Comparison of ENCODE assay signal across 23 cellular contexts in the genomic region with DNA sequence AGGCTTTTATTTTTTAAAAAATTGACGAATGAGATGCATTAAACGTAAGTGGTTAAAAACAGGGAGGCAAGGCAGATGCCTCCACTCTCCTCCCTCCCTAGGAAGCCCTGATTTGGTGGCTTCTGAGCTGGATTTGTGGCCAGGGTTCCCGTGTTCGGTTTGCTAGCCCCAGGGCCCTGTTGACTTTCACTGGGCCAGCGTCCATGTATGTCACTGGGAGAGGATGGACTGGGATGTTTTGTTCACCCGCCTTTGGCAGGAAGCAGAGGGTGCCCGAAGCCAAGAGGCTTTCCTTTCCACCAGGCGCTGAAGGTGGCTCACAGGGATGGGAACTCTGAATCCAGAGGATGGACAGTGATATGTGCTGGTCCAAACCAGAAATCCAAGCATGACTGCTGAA.
DNase-seq lines count a peak whose midpoint lies in the region; ATAC-seq and TF ChIP-seq lines count a peak whose summit lies in the region.
"Had no signal": no experiment of that assay in that cellular context is flagged by ENCODE, and none has a peak within 500 bp of the region (broad histone marks: within the 10 kb centered on the region; RNA-seq: fewer than 3 reads in every experiment).

No MANE protein-coding gene starts in this region.

- H3K27me3 ChIP-seq in GM23338 (ENCODE audit: insufficient read depth), result no peaks in the 10 kb centered on the region
- peaks cover under 1% of the 10 kb centered on the region; the same call in 1 of the 2 replicates for H3K27me3 ChIP-seq in MG63
- H3K27me3 ChIP-seq in esophagus muscularis mucosa, result no peaks in the 10 kb centered on the region
- H3K27me3 ChIP-seq: BLaER1 had no signal

- H3K36me3 ChIP-seq in GM23338 (ENCODE audit: insufficient read depth), result no peaks in the 10 kb centered on the region
- no peaks in the 10 kb centered on the region for H3K36me3 ChIP-seq in MG63
- no peaks in the 10 kb centered on the region for H3K36me3 ChIP-seq in esophagus muscularis mucosa
- H3K36me3 ChIP-seq: BE2C, BLaER1 had no signal

- no peak for TF ChIP-seq POLR2A in esophagus muscularis mucosa (IDR thresholded peaks at IDR 0.05; ENCODE audit: low read depth)

- TF ChIP-seq CTCF in GM23338 (conservative IDR thresholded peaks at IDR 0.05; ENCODE audit: low read depth in 2 of 2) (no peak), esophagus muscularis mucosa (IDR thresholded peaks at IDR 0.05) (no peak), GM13977 (IDR thresholded peaks at IDR 0.05; ENCODE audit: extremely low read depth, insufficient read depth, missing control alignments) (no peak)

- no peaks in the 10 kb centered on the region for H3F3A ChIP-seq in GM23338 (replicated peaks; ENCODE audit: low read depth)

- no peak overlapping the region for H3K4me3 ChIP-seq in GM23338
- H3K4me3 ChIP-seq in MG63, result no peak overlapping the region
- H3K4me3 ChIP-seq in esophagus muscularis mucosa, result no peak overlapping the region
- H3K4me3 ChIP-seq: BLaER1, GM12878 had no signal

- H3K36me3 Mint-ChIP-seq in GM23338 (ENCODE audit: low read depth), result peaks cover 3% of the 10 kb centered on the region; the same call in 1 of the 3 replicates
- H3K36me3 Mint-ChIP-seq: CD14-positive monocyte; CD4-positive, alpha-beta memory T cell; CD4-positive, CD25-positive, alpha-beta regulatory T cell had no signal

- peak overlapping the region; percentile 53; the same call in 1 of the 2 replicates for H2AFZ ChIP-seq in GM23338

- intact Hi-C loops in esophagus muscularis mucosa (cut with DNase I), result no loop called here

- H3K4me2 ChIP-seq in GM23338, result no peak overlapping the region
- H3K4me2 ChIP-seq: BLaER1 had no signal

- peaks cover 15% of the 10 kb centered on the region for H3K9me3 Mint-ChIP-seq in GM23338

- H4K20me1 ChIP-seq in GM23338 (replicated peaks; ENCODE audit: insufficient read depth), result no peaks in the 10 kb centered on the region
- H4K20me1 ChIP-seq: BLaER1 had no signal

- H3K27me3 Mint-ChIP-seq in GM23338 (ENCODE audit: insufficient read depth, low read depth, poor library complexity), result peaks cover 3% of the 10 kb centered on the region

- 84% methylated on average over 5 of the region's 8 CpGs for WGBS in esophagus muscularis mucosa

- H3K4me1 ChIP-seq in GM23338 (ENCODE audit: insufficient read depth) (no peaks in the 10 kb centered on the region), esophagus muscularis mucosa (peaks cover 6 to 7% (median 7%) of the 10 kb centered on the region in 4 donors)
- H3K4me1 ChIP-seq: BE2C, BLaER1 had no signal

- TF ChIP-seq EP300 in esophagus muscularis mucosa (IDR thresholded peaks at IDR 0.05), result no peak

- DNase-seq in GM23338 (ENCODE audit: low spot score), result no peak
- DNase-seq in MG63, result peak; percentile 10
- DNase-seq in esophagus muscularis mucosa (ENCODE audit: extremely low spot score), result peak; percentile 87
- no peak for DNase-seq in GM13977 (ENCODE audit: low spot score)
- DNase-seq in activated CD4-positive, CD25-positive, alpha-beta regulatory T cell (lab: John Stamatoyannopoulos, UW), result no peak
- DNase-seq: 8988T; ACHN; BE2C; CD4-positive, alpha-beta memory T cell; CD4-positive, CD25-positive, alpha-beta regulatory T cell; CD8-positive, alpha-beta memory T cell; COR-L47; DMS 273 treated with DMSO at 0.1 percent for 48 hours; DMS153; DMS53; DMS79; DND-41; EL; GDM1 had no signal

- H3K9me2 ChIP-seq in GM23338 (ENCODE audit: insufficient read depth), result no peaks in the 10 kb centered on the region; the same call in 1 of the 2 replicates

- H3K9me3 ChIP-seq in MG63, result peaks cover 5% of the 10 kb centered on the region
- H3K9me3 ChIP-seq in esophagus muscularis mucosa, result peaks cover 0 to 14% (median 9%) of the 10 kb centered on the region in 4 donors
- H3K9me3 ChIP-seq: BE2C had no signal

- ATAC-seq in GM23338 (no peak), GM21447 (IDR thresholded peaks at IDR 0.05; ENCODE audit: unreplicated experiment) (no peak)
- ATAC-seq: GM12878 had no signal

- no peaks in the 10 kb centered on the region for H3K4me1 Mint-ChIP-seq in GM23338
- H3K4me1 Mint-ChIP-seq: CD14-positive monocyte; CD4-positive, alpha-beta memory T cell; CD4-positive, CD25-positive, alpha-beta regulatory T cell; CD8-positive, alpha-beta memory T cell had no signal

- no peak overlapping the region for H3K27ac Mint-ChIP-seq in GM23338
- H3K27ac Mint-ChIP-seq: CD14-positive monocyte; CD4-positive, alpha-beta memory T cell; CD8-positive, alpha-beta memory T cell had no signal

- no peak overlapping the region for H3K27ac ChIP-seq in GM23338 (ENCODE audit: low read depth)
- H3K27ac ChIP-seq in esophagus muscularis mucosa (replicated peaks in 1 of 4), result no peak overlapping the region
- H3K27ac ChIP-seq: BLaER1 had no signal

- H3K4me3 Mint-ChIP-seq in GM23338, result no peak overlapping the region
- H3K4me3 Mint-ChIP-seq: CD14-positive monocyte; CD4-positive, alpha-beta memory T cell; CD4-positive, CD25-positive, alpha-beta regulatory T cell; CD8-positive, alpha-beta memory T cell had no signal

- no peaks in the 10 kb centered on the region for H3K79me2 ChIP-seq in GM23338 (replicated peaks; ENCODE audit: insufficient read depth)

- in situ Hi-C loops in GM13977 (cut with MboI; ENCODE audit: low pct_unique_long_range_greater_than_20kb, low sequenced_read_pairs, unreplicated experiment), result no loop called here

TF ChIP-seq in GM23338, 12 proteins besides CTCF, POLR2A, EP300 and RAD21 (continues in another document):
- TF ChIP-seq, protein P1, sequence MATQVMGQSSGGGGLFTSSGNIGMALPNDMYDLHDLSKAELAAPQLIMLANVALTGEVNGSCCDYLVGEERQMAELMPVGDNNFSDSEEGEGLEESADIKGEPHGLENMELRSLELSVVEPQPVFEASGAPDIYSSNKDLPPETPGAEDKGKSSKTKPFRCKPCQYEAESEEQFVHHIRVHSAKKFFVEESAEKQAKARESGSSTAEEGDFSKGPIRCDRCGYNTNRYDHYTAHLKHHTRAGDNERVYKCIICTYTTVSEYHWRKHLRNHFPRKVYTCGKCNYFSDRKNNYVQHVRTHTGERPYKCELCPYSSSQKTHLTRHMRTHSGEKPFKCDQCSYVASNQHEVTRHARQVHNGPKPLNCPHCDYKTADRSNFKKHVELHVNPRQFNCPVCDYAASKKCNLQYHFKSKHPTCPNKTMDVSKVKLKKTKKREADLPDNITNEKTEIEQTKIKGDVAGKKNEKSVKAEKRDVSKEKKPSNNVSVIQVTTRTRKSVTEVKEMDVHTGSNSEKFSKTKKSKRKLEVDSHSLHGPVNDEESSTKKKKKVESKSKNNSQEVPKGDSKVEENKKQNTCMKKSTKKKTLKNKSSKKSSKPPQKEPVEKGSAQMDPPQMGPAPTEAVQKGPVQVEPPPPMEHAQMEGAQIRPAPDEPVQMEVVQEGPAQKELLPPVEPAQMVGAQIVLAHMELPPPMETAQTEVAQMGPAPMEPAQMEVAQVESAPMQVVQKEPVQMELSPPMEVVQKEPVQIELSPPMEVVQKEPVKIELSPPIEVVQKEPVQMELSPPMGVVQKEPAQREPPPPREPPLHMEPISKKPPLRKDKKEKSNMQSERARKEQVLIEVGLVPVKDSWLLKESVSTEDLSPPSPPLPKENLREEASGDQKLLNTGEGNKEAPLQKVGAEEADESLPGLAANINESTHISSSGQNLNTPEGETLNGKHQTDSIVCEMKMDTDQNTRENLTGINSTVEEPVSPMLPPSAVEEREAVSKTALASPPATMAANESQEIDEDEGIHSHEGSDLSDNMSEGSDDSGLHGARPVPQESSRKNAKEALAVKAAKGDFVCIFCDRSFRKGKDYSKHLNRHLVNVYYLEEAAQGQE (IDR thresholded peaks at IDR 0.05; ENCODE audit: unreplicated experiment), result no peak
- no peak for TF ChIP-seq EZH2 (IDR thresholded peaks at IDR 0.05; ENCODE audit: low read depth, unreplicated experiment)
- no peak for TF ChIP-seq POLR2AphosphoS5 (IDR thresholded peaks at IDR 0.05; ENCODE audit: low read depth)
- no peak for TF ChIP-seq ZNF331 (CRISPR knock-in tag; IDR thresholded peaks at IDR 0.05; ENCODE audit: low read depth)
- no peak for TF ChIP-seq EZH2phosphoT487 (IDR thresholded peaks at IDR 0.05; ENCODE audit: unreplicated experiment)
- TF ChIP-seq JUNB (IDR thresholded peaks at IDR 0.05; ENCODE audit: unreplicated experiment), result no peak
- no peak for TF ChIP-seq ZNF114 (CRISPR knock-in tag; IDR thresholded peaks at IDR 0.05)

Comparison
In these comparisons a context has a peak if more than half of its experiments do, and no peak if none do; other contexts are left out.
1. DNase-seq: peak in MG63 (single experiment) and esophagus muscularis mucosa (single experiment); none in GM23338 (single experiment), GM13977 (single experiment) and activated CD4-positive, CD25-positive, alpha-beta regulatory T cell (0 of 4).